Comparison of ENCODE assay signal across 14 cellular contexts in genomic region chr15:53446376-53446775, GRCh38.
"Had no signal": no experiment of that assay in that cellular context is flagged by ENCODE, and none has a peak within 500 bp of the region (broad histone marks: within the 10 kb centered on the region; RNA-seq: fewer than 3 reads in every experiment).

No MANE protein-coding gene starts in this region.

- H3K4me1 Mint-ChIP-seq: activated CD4-positive, alpha-beta T cell treated with anti-CD3 and anti-CD28 coated beads for 36 hours; activated CD8-positive, alpha-beta memory T cell treated with anti-CD3 and anti-CD28 coated beads, Interleukin-2, amount 10 ng/mL, durations not matched to agents 7 days and 5 days; activated naive CD4-positive, alpha-beta T cell treated with anti-CD3 and anti-CD28 coated beads, Interleukin-2, amount 10 ng/mL, durations not matched to agents 7 days and 5 days; naive B cell; stimulated activated naive CD8-positive, alpha-beta T cell treated with anti-CD3 and anti-CD28 coated beads, Interleukin-15, amount 100 ng/mL, for 72 hours had no signal

- H3K27me3 ChIP-seq: ascending aorta, testis had no signal

- DNase-seq: activated CD4-positive, alpha-beta memory T cell treated with anti-CD3 and anti-CD28 coated beads for 36 hours; activated CD4-positive, alpha-beta T cell treated with anti-CD3 and anti-CD28 coated beads for 36 hours; activated CD8-positive, alpha-beta memory T cell treated with anti-CD3 and anti-CD28 coated beads, Interleukin-2, amount 10 ng/mL, durations not matched to agents 7 days and 5 days; activated naive CD4-positive, alpha-beta T cell treated with anti-CD3 and anti-CD28 coated beads, Interleukin-2, amount 10 ng/mL, durations not matched to agents 7 days and 5 days; activated T-cell treated with anti-CD3 and anti-CD28 coated beads, Interleukin-2, amount 50 U/mL, for 1 hour; endodermal cell; erythroblast; mammary epithelial cell; naive B cell; stimulated activated CD4-positive, alpha-beta T cell treated with anti-CD3 and anti-CD28 coated beads, Interleukin-1b, Interleukin-23, amount 100 ng/mL, for 48 hours; stimulated activated naive CD8-positive, alpha-beta T cell treated with anti-CD3 and anti-CD28 coated beads, Interleukin-15, amount 100 ng/mL, for 72 hours; testis had no signal

- H3K9me3 ChIP-seq: ascending aorta, testis had no signal

- H3K4me3 Mint-ChIP-seq: activated CD4-positive, alpha-beta memory T cell treated with anti-CD3 and anti-CD28 coated beads for 36 hours; activated CD4-positive, alpha-beta T cell treated with anti-CD3 and anti-CD28 coated beads for 36 hours; activated CD8-positive, alpha-beta memory T cell treated with anti-CD3 and anti-CD28 coated beads, Interleukin-2, amount 10 ng/mL, durations not matched to agents 7 days and 5 days; activated naive CD4-positive, alpha-beta T cell treated with anti-CD3 and anti-CD28 coated beads, Interleukin-2, amount 10 ng/mL, durations not matched to agents 7 days and 5 days; endodermal cell; naive B cell; stimulated activated naive CD8-positive, alpha-beta T cell treated with anti-CD3 and anti-CD28 coated beads, Interleukin-15, amount 100 ng/mL, for 72 hours had no signal

- ATAC-seq: activated CD4-positive, alpha-beta T cell treated with anti-CD3 and anti-CD28 coated beads for 36 hours; activated CD8-positive, alpha-beta memory T cell treated with anti-CD3 and anti-CD28 coated beads, Interleukin-2, amount 10 ng/mL, durations not matched to agents 7 days and 5 days; stimulated activated naive CD8-positive, alpha-beta T cell treated with anti-CD3 and anti-CD28 coated beads, Interleukin-15, amount 100 ng/mL, for 72 hours had no signal

- H2AFZ ChIP-seq: parathyroid adenoma had no signal

- H3K27me3 Mint-ChIP-seq: activated CD4-positive, alpha-beta memory T cell treated with anti-CD3 and anti-CD28 coated beads for 36 hours; activated CD4-positive, alpha-beta T cell treated with anti-CD3 and anti-CD28 coated beads for 36 hours; activated CD8-positive, alpha-beta memory T cell treated with anti-CD3 and anti-CD28 coated beads, Interleukin-2, amount 10 ng/mL, durations not matched to agents 7 days and 5 days; activated naive CD4-positive, alpha-beta T cell treated with anti-CD3 and anti-CD28 coated beads, Interleukin-2, amount 10 ng/mL, durations not matched to agents 7 days and 5 days had no signal

- H3K36me3 ChIP-seq: ascending aorta had no signal

- H3K27ac Mint-ChIP-seq: activated CD4-positive, alpha-beta memory T cell treated with anti-CD3 and anti-CD28 coated beads for 36 hours; activated CD4-positive, alpha-beta T cell treated with anti-CD3 and anti-CD28 coated beads for 36 hours; activated CD8-positive, alpha-beta memory T cell treated with anti-CD3 and anti-CD28 coated beads, Interleukin-2, amount 10 ng/mL, durations not matched to agents 7 days and 5 days; activated naive CD4-positive, alpha-beta T cell treated with anti-CD3 and anti-CD28 coated beads, Interleukin-2, amount 10 ng/mL, durations not matched to agents 7 days and 5 days; endodermal cell; naive B cell; stimulated activated naive CD8-positive, alpha-beta T cell treated with anti-CD3 and anti-CD28 coated beads, Interleukin-15, amount 100 ng/mL, for 72 hours had no signal

- H3K4me3 ChIP-seq: ascending aorta, testis had no signal

- H3K4me1 ChIP-seq: ascending aorta, parathyroid adenoma had no signal

- H3K27ac ChIP-seq: ascending aorta, parathyroid adenoma, testis had no signal

- H3K9ac ChIP-seq: parathyroid adenoma had no signal

- H3K36me3 Mint-ChIP-seq: activated CD4-positive, alpha-beta memory T cell treated with anti-CD3 and anti-CD28 coated beads for 36 hours; activated CD8-positive, alpha-beta memory T cell treated with anti-CD3 and anti-CD28 coated beads, Interleukin-2, amount 10 ng/mL, durations not matched to agents 7 days and 5 days; activated naive CD4-positive, alpha-beta T cell treated with anti-CD3 and anti-CD28 coated beads, Interleukin-2, amount 10 ng/mL, durations not matched to agents 7 days and 5 days; naive B cell had no signal

- H3K79me2 ChIP-seq: parathyroid adenoma had no signal

- H3K9me3 Mint-ChIP-seq: activated CD4-positive, alpha-beta memory T cell treated with anti-CD3 and anti-CD28 coated beads for 36 hours; activated naive CD4-positive, alpha-beta T cell treated with anti-CD3 and anti-CD28 coated beads, Interleukin-2, amount 10 ng/mL, durations not matched to agents 7 days and 5 days; endodermal cell; naive B cell; stimulated activated naive CD8-positive, alpha-beta T cell treated with anti-CD3 and anti-CD28 coated beads, Interleukin-15, amount 100 ng/mL, for 72 hours had no signal
